In genomic region chr1:175095978-175096611, GRCh38 we compare ENCODE assay signal across 16 cellular contexts. TPM values are rescaled to one million over a fixed set of nuclear protein-coding genes. Genes with fewer than 3 reads are reported as not detected.
"Had no signal": no experiment of that assay in that cellular context is flagged by ENCODE, and none has a peak within 500 bp of the region (broad histone marks: within the 10 kb centered on the region; RNA-seq: fewer than 3 reads in every experiment).

No MANE protein-coding gene starts in this region.

- H3K27me3 ChIP-seq: heart left ventricle, sigmoid colon, testis had no signal

- H3K9me3 ChIP-seq: heart left ventricle, lower lobe of right lung, prostate gland, sigmoid colon, testis had no signal

- DNase-seq: activated CD4-positive, alpha-beta T cell treated with anti-CD3 and anti-CD28 coated beads, Interleukin-2, amount 50 U/mL, for 1 hour; central memory CD4-positive, alpha-beta T cell; effector CD4-positive, alpha-beta T cell; heart left ventricle; islet precursor cell; lower lobe of right lung; naive thymus-derived CD8-positive, alpha-beta T cell; sigmoid colon; stimulated activated CD4-positive, alpha-beta T cell treated with anti-CD3 and anti-CD28 coated beads, Interleukin-12 subunit alpha, Interleukin-12 subunit beta, amount 100 ng/mL, for 4 hours; stimulated activated CD4-positive, alpha-beta T cell treated with anti-CD3 and anti-CD28 coated beads, Interleukin-2, amount 100 ng/mL, for 48 hours; stimulated activated CD8-positive, alpha-beta memory T cell treated with anti-CD3 and anti-CD28 coated beads, Interleukin-4, amount 100 ng/mL, for 48 hours; stimulated activated naive CD8-positive, alpha-beta T cell treated with anti-CD3 and anti-CD28 coated beads, Interleukin-15, amount 100 ng/mL, for 72 hours; testis had no signal

- H3K4me1 ChIP-seq: lower lobe of right lung, prostate gland, sigmoid colon, testis had no signal

- H3K4me3 ChIP-seq: coronary artery, heart left ventricle, lower lobe of right lung, prostate gland, sigmoid colon, testis had no signal

- H3K27ac ChIP-seq: coronary artery, heart left ventricle, lower lobe of right lung, prostate gland, sigmoid colon, testis had no signal

- ATAC-seq: heart left ventricle; lower lobe of right lung; naive thymus-derived CD8-positive, alpha-beta T cell; stimulated activated naive CD8-positive, alpha-beta T cell treated with anti-CD3 and anti-CD28 coated beads, Interleukin-15, amount 100 ng/mL, for 72 hours had no signal

- H3K36me3 ChIP-seq: heart left ventricle, lower lobe of right lung, prostate gland, sigmoid colon had no signal

RNA-seq across cellular contexts. Expression of gene TNN, which starts 28.5 kb away (rescaled TPM):
- total RNA-seq: naive thymus-derived CD8-positive, alpha-beta T cell; T-helper 2 cell treated with Interferon-gamma antibody and Interleukin-4, amounts not matched to agents 100 ng/mL and 5 ng/mL, for 36 hours had no signal
- polyA plus RNA-seq: naive thymus-derived CD8-positive, alpha-beta T cell had no signal
